In the genomic region with DNA sequence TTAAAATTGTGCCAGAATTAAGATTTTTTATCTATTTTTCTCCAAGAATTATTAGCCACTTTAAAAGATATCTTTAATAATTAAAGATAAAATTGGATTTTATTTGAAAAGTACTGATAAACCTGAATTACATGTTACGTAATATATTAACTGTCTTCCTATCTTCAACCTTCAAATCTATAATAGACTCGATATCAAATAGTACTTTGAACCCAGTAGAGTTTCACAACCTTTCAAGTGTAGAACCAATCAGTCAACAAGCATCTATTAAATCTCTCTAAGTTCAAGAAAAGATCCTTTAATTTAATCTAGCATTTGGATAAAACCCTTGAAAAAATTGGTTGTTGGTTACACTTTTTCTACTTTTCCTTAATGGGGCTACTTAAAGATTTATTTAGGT, we compare ENCODE assay signal across 25 cellular contexts.
"Had no signal": no experiment of that assay in that cellular context is flagged by ENCODE, and none has a peak within 500 bp of the region (broad histone marks: within the 10 kb centered on the region; RNA-seq: fewer than 3 reads in every experiment).

No MANE protein-coding gene starts in this region.

- H3K27me3 ChIP-seq: gastrocnemius medialis, stomach, thyroid gland, vagina had no signal

- H3K9me3 Mint-ChIP-seq: effector memory CD8-positive, alpha-beta T cell had no signal

- H3K4me1 Mint-ChIP-seq: nephron progenitor cell had no signal

- H3K9me3 ChIP-seq: gastrocnemius medialis, left ventricle myocardium inferior, lower lobe of right lung, stomach, thyroid gland, vagina had no signal

- H3K4me1 ChIP-seq: gastrocnemius medialis, lower lobe of right lung, psoas muscle, stomach, thyroid gland, vagina had no signal

- H3K4me3 ChIP-seq: gastrocnemius medialis, left ventricle myocardium inferior, lower lobe of right lung, psoas muscle, skin epidermis, stomach, thyroid gland, vagina had no signal

- H3K27ac ChIP-seq: epithelial cell of prostate, gastrocnemius medialis, left ventricle myocardium inferior, lower lobe of right lung, psoas muscle, skin epidermis, stomach, thyroid gland, vagina had no signal

- FAIRE-seq: kidney had no signal

- DNase-seq: cortex of kidney; effector memory CD8-positive, alpha-beta T cell; foreskin fibroblast; gastrocnemius medialis; head of caudate nucleus; kidney; left cardiac atrium; left ventricle myocardium inferior; lower lobe of right lung; naive thymus-derived CD8-positive, alpha-beta T cell; nephron progenitor cell; nucleus accumbens; psoas muscle; right cardiac atrium; stimulated activated CD4-positive, alpha-beta T cell treated with anti-CD3 and anti-CD28 coated beads, Interleukin-1b, Interleukin-23, amount 100 ng/mL, for 48 hours; stimulated activated CD4-positive, alpha-beta T cell treated with anti-CD3 and anti-CD28 coated beads, Interleukin-4, amount 100 ng/mL, for 1 hour; stimulated activated CD8-positive, alpha-beta memory T cell treated with anti-CD3 and anti-CD28 coated beads, Interleukin-4, amount 100 ng/mL, for 48 hours; stimulated activated naive CD4-positive, alpha-beta T cell; stomach; thyroid gland; trophoblast cell had no signal

- H3K27me3 Mint-ChIP-seq: effector memory CD8-positive, alpha-beta T cell; naive thymus-derived CD8-positive, alpha-beta T cell had no signal

- H3K27ac Mint-ChIP-seq: effector memory CD8-positive, alpha-beta T cell; naive thymus-derived CD8-positive, alpha-beta T cell; nephron progenitor cell had no signal

- H3K4me3 Mint-ChIP-seq: effector memory CD8-positive, alpha-beta T cell; naive thymus-derived CD8-positive, alpha-beta T cell; nephron progenitor cell had no signal

- H3K36me3 ChIP-seq: gastrocnemius medialis, left ventricle myocardium inferior, lower lobe of right lung, stomach, thyroid gland, vagina had no signal

- ATAC-seq: effector memory CD8-positive, alpha-beta T cell; esophagus mucosa; gastrocnemius medialis; left cardiac atrium; lower lobe of right lung; naive thymus-derived CD8-positive, alpha-beta T cell; psoas muscle; right cardiac atrium had no signal
